Comparison of ENCODE assay signal across 21 cellular contexts in genomic region chr3:126345641-126346460, GRCh38. TPM values are rescaled to one million over a fixed set of nuclear protein-coding genes. Genes with fewer than 3 reads are reported as not detected.
DNase-seq lines count a peak whose midpoint lies in the region; ATAC-seq and TF ChIP-seq lines count a peak whose summit lies in the region.
"Had no signal": no experiment of that assay in that cellular context is flagged by ENCODE, and none has a peak within 500 bp of the region (broad histone marks: within the 10 kb centered on the region; RNA-seq: fewer than 3 reads in every experiment).

No MANE protein-coding gene starts in this region.

- peaks cover 4% of the 10 kb centered on the region for H4K20me1 ChIP-seq in neural progenitor cell (ENCODE audit: low read depth)

- no peak for ATAC-seq in Right ventricle myocardium inferior
- ATAC-seq in left cardiac atrium, result no peak
- no peak for ATAC-seq in HG03139 (IDR thresholded peaks at IDR 0.05; ENCODE audit: unreplicated experiment)
- ATAC-seq: HCT116; stimulated activated naive B cell treated with anti-CD40 and anti-IgM and Interleukin-4, amounts not matched to agents 10 μg/mL and 1 μg/mL and 100 μg/mL, for 72 hours; T-helper 17 cell had no signal

- intact Hi-C loops in Right ventricle myocardium inferior (cut with DNase I), result no loop called here
- intact Hi-C loops in left cardiac atrium (cut with DNase I), result loop anchor here in 1 of 2 donors (10.0 kb wide), 1 partner anchor 51 kb away; no protein-coding TSS in a partner anchor
- intact Hi-C loops in activated T-helper 2 cell treated with anti-CD3 and anti-CD28 coated beads, Interferon-gamma antibody, Interleukin-2, Interleukin-4, amounts not matched to agents 10 μg/mL and 5 μg/mL and 100 μg/mL, durations not matched to agents 14 hours and 24 hours and 36 hours (cut with micrococcal nuclease), result no loop called here
- intact Hi-C loops in transverse colon (cut with DNase I; ENCODE audit: low total_unique reads), result no loop called here

- peak; percentile 42 for DNase-seq in Right ventricle myocardium inferior (ENCODE audit: missing footprints)
- no peak for DNase-seq in left cardiac atrium
- DNase-seq in activated T-helper 2 cell treated with anti-CD3 and anti-CD28 coated beads, Interferon-gamma antibody, Interleukin-2, Interleukin-4, amounts not matched to agents 10 μg/mL and 5 μg/mL and 100 μg/mL, durations not matched to agents 14 hours and 24 hours and 36 hours (ENCODE audit: low spot score), result peak; percentile 5
- no peak for DNase-seq in neural progenitor cell (ENCODE audit: low spot score)
- peak; percentile 4 for DNase-seq in transverse colon
- no peak for DNase-seq in hippocampal formation (lab: John Stamatoyannopoulos, UW)
- no peak for DNase-seq in GM10266 (ENCODE audit: extremely low spot score)
- DNase-seq: GF-D8; IMR-90; mesenchymal stem cell; MV-4-11; NCI-H774; stimulated activated naive B cell treated with anti-CD40 and anti-IgM and Interleukin-4, amounts not matched to agents 10 μg/mL and 1 μg/mL and 100 μg/mL, for 72 hours had no signal

- TF ChIP-seq EP300 in transverse colon (IDR thresholded peaks at IDR 0.05; ENCODE audit: low read depth), result no peak

- H3F3A ChIP-seq in neural progenitor cell (ENCODE audit: low read depth), result no peaks in the 10 kb centered on the region

- no peaks in the 10 kb centered on the region for H3K4me1 Mint-ChIP-seq in activated T-helper 2 cell treated with anti-CD3 and anti-CD28 coated beads, Interferon-gamma antibody, Interleukin-2, Interleukin-4, amounts not matched to agents 10 μg/mL and 5 μg/mL and 100 μg/mL, durations not matched to agents 14 hours and 24 hours and 36 hours (ENCODE audit: low read depth)
- peaks cover 12% of the 10 kb centered on the region for H3K4me1 Mint-ChIP-seq in neural progenitor cell
- H3K4me1 Mint-ChIP-seq: central memory CD8-positive, alpha-beta T cell; stimulated activated naive B cell treated with anti-CD40 and anti-IgM and Interleukin-4, amounts not matched to agents 10 μg/mL and 1 μg/mL and 100 μg/mL, for 72 hours; T-helper 17 cell had no signal

- H3K9me3 ChIP-seq in neural progenitor cell (ENCODE audit: low read depth) (no peaks in the 10 kb centered on the region), transverse colon (no peaks in the 10 kb centered on the region)
- H3K9me3 ChIP-seq: adrenal gland, Caco-2, neutrophil had no signal

- H2AFZ ChIP-seq in neural progenitor cell (replicated peaks), result no peak overlapping the region

- no peaks in the 10 kb centered on the region for H3K36me3 ChIP-seq in neural progenitor cell
- H3K36me3 ChIP-seq in transverse colon, result no peaks in the 10 kb centered on the region
- H3K36me3 ChIP-seq: adrenal gland, neutrophil had no signal

- in situ Hi-C loops in transverse colon (cut with MboI; ENCODE audit: low pct_ligation_motif_present in 1 of 4, low pct_unique_long_range_greater_than_20kb in 1 of 4, low sequenced_read_pairs in 3 of 4), result no loop called here

- H3K4me3 ChIP-seq in neural progenitor cell, result no peak overlapping the region
- no peak overlapping the region for H3K4me3 ChIP-seq in transverse colon
- H3K4me3 ChIP-seq: adrenal gland, skin epidermis had no signal

- H3K4me1 ChIP-seq in neural progenitor cell (peaks cover 6% of the 10 kb centered on the region), transverse colon (no peaks in the 10 kb centered on the region)
- H3K4me1 ChIP-seq: adrenal gland, Caco-2 had no signal

- H3K27me3 Mint-ChIP-seq in activated T-helper 2 cell treated with anti-CD3 and anti-CD28 coated beads, Interferon-gamma antibody, Interleukin-2, Interleukin-4, amounts not matched to agents 10 μg/mL and 5 μg/mL and 100 μg/mL, durations not matched to agents 14 hours and 24 hours and 36 hours (ENCODE audit: low read depth), result no peaks in the 10 kb centered on the region
- peaks cover 14% of the 10 kb centered on the region for H3K27me3 Mint-ChIP-seq in neural progenitor cell (ENCODE audit: insufficient read depth, low read depth)

- H3K27ac ChIP-seq in neural progenitor cell, result no peak overlapping the region
- no peak overlapping the region for H3K27ac ChIP-seq in transverse colon
- H3K27ac ChIP-seq: adrenal gland, neutrophil, skin epidermis had no signal

- H3K79me2 ChIP-seq in neural progenitor cell (ENCODE audit: low read depth), result no peaks in the 10 kb centered on the region

- WGBS in transverse colon (ENCODE audit: low coverage in 1 of 2), 2 donors, result 83 to 85% methylated on average over 2 to 5 of the region's 5 CpGs

- no peak for TF ChIP-seq POLR2A in transverse colon (IDR thresholded peaks at IDR 0.05)

- no peaks in the 10 kb centered on the region for H3K36me3 Mint-ChIP-seq in activated T-helper 2 cell treated with anti-CD3 and anti-CD28 coated beads, Interferon-gamma antibody, Interleukin-2, Interleukin-4, amounts not matched to agents 10 μg/mL and 5 μg/mL and 100 μg/mL, durations not matched to agents 14 hours and 24 hours and 36 hours (ENCODE audit: low read depth)
- no peaks in the 10 kb centered on the region for H3K36me3 Mint-ChIP-seq in neural progenitor cell
- H3K36me3 Mint-ChIP-seq: stimulated activated naive B cell treated with anti-CD40 and anti-IgM and Interleukin-4, amounts not matched to agents 10 μg/mL and 1 μg/mL and 100 μg/mL, for 72 hours had no signal

- no peaks in the 10 kb centered on the region for H3K9me3 Mint-ChIP-seq in activated T-helper 2 cell treated with anti-CD3 and anti-CD28 coated beads, Interferon-gamma antibody, Interleukin-2, Interleukin-4, amounts not matched to agents 10 μg/mL and 5 μg/mL and 100 μg/mL, durations not matched to agents 14 hours and 24 hours and 36 hours
- H3K9me3 Mint-ChIP-seq in neural progenitor cell, result no peaks in the 10 kb centered on the region
- H3K9me3 Mint-ChIP-seq: central memory CD8-positive, alpha-beta T cell; stimulated activated naive B cell treated with anti-CD40 and anti-IgM and Interleukin-4, amounts not matched to agents 10 μg/mL and 1 μg/mL and 100 μg/mL, for 72 hours had no signal

- H3K27ac Mint-ChIP-seq in activated T-helper 2 cell treated with anti-CD3 and anti-CD28 coated beads, Interferon-gamma antibody, Interleukin-2, Interleukin-4, amounts not matched to agents 10 μg/mL and 5 μg/mL and 100 μg/mL, durations not matched to agents 14 hours and 24 hours and 36 hours, result no peak overlapping the region
- H3K27ac Mint-ChIP-seq in neural progenitor cell, result peak overlapping the region; percentile 63
- H3K27ac Mint-ChIP-seq: stimulated activated naive B cell treated with anti-CD40 and anti-IgM and Interleukin-4, amounts not matched to agents 10 μg/mL and 1 μg/mL and 100 μg/mL, for 72 hours; T-helper 17 cell had no signal

- TF ChIP-seq CTCF in neural progenitor cell (IDR thresholded peaks at IDR 0.05) (no peak), transverse colon (IDR thresholded peaks at IDR 0.05) (no peak), GM10266 (IDR thresholded peaks at IDR 0.05; ENCODE audit: control insufficient read depth, insufficient read depth, low read depth, missing control alignments) (no peak)

- no peak overlapping the region for H3K9ac ChIP-seq in neural progenitor cell

- no peak overlapping the region for H3K4me2 ChIP-seq in neural progenitor cell

- no peak overlapping the region for H3K4me3 Mint-ChIP-seq in activated T-helper 2 cell treated with anti-CD3 and anti-CD28 coated beads, Interferon-gamma antibody, Interleukin-2, Interleukin-4, amounts not matched to agents 10 μg/mL and 5 μg/mL and 100 μg/mL, durations not matched to agents 14 hours and 24 hours and 36 hours (ENCODE audit: low read depth)
- no peak overlapping the region for H3K4me3 Mint-ChIP-seq in neural progenitor cell
- H3K4me3 Mint-ChIP-seq: central memory CD8-positive, alpha-beta T cell; stimulated activated naive B cell treated with anti-CD40 and anti-IgM and Interleukin-4, amounts not matched to agents 10 μg/mL and 1 μg/mL and 100 μg/mL, for 72 hours; T-helper 17 cell had no signal

- H3K27me3 ChIP-seq in neural progenitor cell (no peaks in the 10 kb centered on the region), transverse colon (no peaks in the 10 kb centered on the region)
- H3K27me3 ChIP-seq: adrenal gland, neutrophil had no signal

RNA-seq across cellular contexts. Expression of gene KLF15, which starts 11.4 kb away (rescaled TPM):
- 33.0 TPM for total RNA-seq in Right ventricle myocardium inferior
- 10 to 100 TPM; 23.8 to 32.4 TPM for total RNA-seq in left cardiac atrium
- 0.14 and 0.30 TPM in 2 replicates for total RNA-seq in activated T-helper 2 cell treated with anti-CD3 and anti-CD28 coated beads, Interferon-gamma antibody, Interleukin-2, Interleukin-4, amounts not matched to agents 10 μg/mL and 5 μg/mL and 100 μg/mL, durations not matched to agents 14 hours and 24 hours and 36 hours
- total RNA-seq in neural progenitor cell (ENCODE audit: low replicate concordance), result 3.3 and 7.2 TPM in 2 replicates
- 10 to 100 TPM in 2 of 4 donors, 1 to 10 TPM in 2; 4.0 to 19.5 (median 8.4) TPM for total RNA-seq in transverse colon

RNA-seq across cellular contexts. Expression of gene CFAP100, which starts 48.9 kb away (rescaled TPM):
- total RNA-seq in Right ventricle myocardium inferior (not detected), left cardiac atrium (not detected), neural progenitor cell (ENCODE audit: low replicate concordance) (0.12 TPM in 1 of 2 replicates, not detected in the other), transverse colon (not detected)
- not detected in 2 replicates for total RNA-seq in activated T-helper 2 cell treated with anti-CD3 and anti-CD28 coated beads, Interferon-gamma antibody, Interleukin-2, Interleukin-4, amounts not matched to agents 10 μg/mL and 5 μg/mL and 100 μg/mL, durations not matched to agents 14 hours and 24 hours and 36 hours
- total RNA-seq: adrenal gland, Caco-2, IMR-90, T-helper 17 cell had no signal

Comparison
In these comparisons a context has a peak if more than half of its experiments do, and no peak if none do; other contexts are left out.
1. DNase-seq: peak in Right ventricle myocardium inferior (single experiment), activated T-helper 2 cell treated with anti-CD3 and anti-CD28 coated beads, Interferon-gamma antibody, Interleukin-2, Interleukin-4, amounts not matched to agents 10 μg/mL and 5 μg/mL and 100 μg/mL, durations not matched to agents 14 hours and 24 hours and 36 hours (single experiment) and transverse colon (single experiment); none in left cardiac atrium (single experiment), neural progenitor cell (single experiment), hippocampal formation (0 of 2) and GM10266 (single experiment).